2 cellular contexts compared by ENCODE assay signal in genomic region chr19:8319807-8320520, GRCh38.
TF ChIP-seq lines count a peak whose summit lies in the region.

No MANE protein-coding gene starts in this region.

TF ChIP-seq in GM12878, 131 proteins besides CTCF, POLR2A, EP300 and RAD21:
- no peak for TF ChIP-seq MEF2B (IDR thresholded peaks at IDR 0.05; ENCODE audit: partially characterized antibody, poor library complexity, severe bottlenecking)
- TF ChIP-seq MLLT1 (IDR thresholded peaks at IDR 0.05), result peak; percentile 73

TF ChIP-seq in liver, 16 proteins besides CTCF, POLR2A, EP300 and RAD21:
- no peak for TF ChIP-seq NR2F2 (IDR thresholded peaks at IDR 0.05)
- no peak for TF ChIP-seq ATF3 (IDR thresholded peaks at IDR 0.05)
- TF ChIP-seq GABPA (IDR thresholded peaks at IDR 0.05 in 1 of 2, conservative IDR thresholded peaks at IDR 0.05 in 1 of 2), result no peak
- TF ChIP-seq RXRA (IDR thresholded peaks at IDR 0.05), result no peak
- TF ChIP-seq FOXA1 (IDR thresholded peaks at IDR 0.05), result no peak
